Comparison of ENCODE assay signal across 1 cellular context in genomic region chr11:30322826-30323710, GRCh38.
A peak's percentile ranks its signal among the peaks of the same experiment; 100 is the strongest.
TF ChIP-seq lines count a peak whose summit lies in the region.

TSS of gene ARL14EP (plus strand) at chr11:30323104. CDS start at chr11:30330949, 7,845 bp downstream.

TF ChIP-seq in HepG2, 621 proteins besides CTCF, POLR2A, EP300 and RAD21 (continued from another document and continues in another):
- TF ChIP-seq, protein P1, sequence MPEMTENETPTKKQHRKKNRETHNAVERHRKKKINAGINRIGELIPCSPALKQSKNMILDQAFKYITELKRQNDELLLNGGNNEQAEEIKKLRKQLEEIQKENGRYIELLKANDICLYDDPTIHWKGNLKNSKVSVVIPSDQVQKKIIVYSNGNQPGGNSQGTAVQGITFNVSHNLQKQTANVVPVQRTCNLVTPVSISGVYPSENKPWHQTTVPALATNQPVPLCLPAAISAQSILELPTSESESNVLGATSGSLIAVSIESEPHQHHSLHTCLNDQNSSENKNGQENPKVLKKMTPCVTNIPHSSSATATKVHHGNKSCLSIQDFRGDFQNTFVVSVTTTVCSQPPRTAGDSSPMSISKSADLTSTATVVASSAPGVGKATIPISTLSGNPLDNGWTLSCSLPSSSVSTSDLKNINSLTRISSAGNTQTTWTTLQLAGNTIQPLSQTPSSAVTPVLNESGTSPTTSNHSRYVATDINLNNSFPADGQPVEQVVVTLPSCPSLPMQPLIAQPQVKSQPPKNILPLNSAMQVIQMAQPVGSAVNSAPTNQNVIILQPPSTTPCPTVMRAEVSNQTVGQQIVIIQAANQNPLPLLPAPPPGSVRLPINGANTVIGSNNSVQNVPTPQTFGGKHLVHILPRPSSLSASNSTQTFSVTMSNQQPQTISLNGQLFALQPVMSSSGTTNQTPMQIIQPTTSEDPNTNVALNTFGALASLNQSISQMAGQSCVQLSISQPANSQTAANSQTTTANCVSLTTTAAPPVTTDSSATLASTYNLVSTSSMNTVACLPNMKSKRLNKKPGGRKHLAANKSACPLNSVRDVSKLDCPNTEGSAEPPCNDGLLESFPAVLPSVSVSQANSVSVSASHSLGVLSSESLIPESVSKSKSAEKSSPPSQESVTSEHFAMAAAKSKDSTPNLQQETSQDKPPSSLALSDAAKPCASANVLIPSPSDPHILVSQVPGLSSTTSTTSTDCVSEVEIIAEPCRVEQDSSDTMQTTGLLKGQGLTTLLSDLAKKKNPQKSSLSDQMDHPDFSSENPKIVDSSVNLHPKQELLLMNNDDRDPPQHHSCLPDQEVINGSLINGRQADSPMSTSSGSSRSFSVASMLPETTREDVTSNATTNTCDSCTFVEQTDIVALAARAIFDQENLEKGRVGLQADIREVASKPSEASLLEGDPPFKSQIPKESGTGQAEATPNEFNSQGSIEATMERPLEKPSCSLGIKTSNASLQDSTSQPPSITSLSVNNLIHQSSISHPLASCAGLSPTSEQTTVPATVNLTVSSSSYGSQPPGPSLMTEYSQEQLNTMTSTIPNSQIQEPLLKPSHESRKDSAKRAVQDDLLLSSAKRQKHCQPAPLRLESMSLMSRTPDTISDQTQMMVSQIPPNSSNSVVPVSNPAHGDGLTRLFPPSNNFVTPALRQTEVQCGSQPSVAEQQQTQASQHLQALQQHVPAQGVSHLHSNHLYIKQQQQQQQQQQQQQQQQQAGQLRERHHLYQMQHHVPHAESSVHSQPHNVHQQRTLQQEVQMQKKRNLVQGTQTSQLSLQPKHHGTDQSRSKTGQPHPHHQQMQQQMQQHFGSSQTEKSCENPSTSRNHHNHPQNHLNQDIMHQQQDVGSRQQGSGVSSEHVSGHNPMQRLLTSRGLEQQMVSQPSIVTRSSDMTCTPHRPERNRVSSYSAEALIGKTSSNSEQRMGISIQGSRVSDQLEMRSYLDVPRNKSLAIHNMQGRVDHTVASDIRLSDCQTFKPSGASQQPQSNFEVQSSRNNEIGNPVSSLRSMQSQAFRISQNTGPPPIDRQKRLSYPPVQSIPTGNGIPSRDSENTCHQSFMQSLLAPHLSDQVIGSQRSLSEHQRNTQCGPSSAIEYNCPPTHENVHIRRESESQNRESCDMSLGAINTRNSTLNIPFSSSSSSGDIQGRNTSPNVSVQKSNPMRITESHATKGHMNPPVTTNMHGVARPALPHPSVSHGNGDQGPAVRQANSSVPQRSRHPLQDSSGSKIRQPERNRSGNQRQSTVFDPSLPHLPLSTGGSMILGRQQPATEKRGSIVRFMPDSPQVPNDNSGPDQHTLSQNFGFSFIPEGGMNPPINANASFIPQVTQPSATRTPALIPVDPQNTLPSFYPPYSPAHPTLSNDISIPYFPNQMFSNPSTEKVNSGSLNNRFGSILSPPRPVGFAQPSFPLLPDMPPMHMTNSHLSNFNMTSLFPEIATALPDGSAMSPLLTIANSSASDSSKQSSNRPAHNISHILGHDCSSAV (CRISPR knock-in tag; IDR thresholded peaks at IDR 0.05; ENCODE audit: borderline replicate concordance): no peak
- TF ChIP-seq YEATS2 (CRISPR knock-in tag; IDR thresholded peaks at IDR 0.05; ENCODE audit: borderline replicate concordance): peak; percentile 96
- no peak for TF ChIP-seq ZFP36L2 (CRISPR knock-in tag; IDR thresholded peaks at IDR 0.05)
- no peak for TF ChIP-seq U2AF2 (IDR thresholded peaks at IDR 0.05; ENCODE audit: low read depth, low read length)
- no peak; the same call in 2 of the 3 replicates for TF ChIP-seq MXI1 (IDR thresholded peaks at IDR 0.05; ENCODE audit: borderline replicate concordance, low read depth, low read length)
- TF ChIP-seq HOXA5 (CRISPR knock-in tag; IDR thresholded peaks at IDR 0.05): no peak; the same call in 1 of the 2 replicates
- peak; percentile 91; the same call in 1 of the 2 replicates for TF ChIP-seq SAFB2 (CRISPR knock-in tag; IDR thresholded peaks at IDR 0.05; ENCODE audit: borderline replicate concordance, low read depth)
- TF ChIP-seq BCL6 (CRISPR knock-in tag; IDR thresholded peaks at IDR 0.05): peak; percentile 49; the same call in 1 of the 2 replicates
- no peak for TF ChIP-seq MBNL3 (CRISPR knock-in tag; conservative IDR thresholded peaks at IDR 0.05)
- no peak for TF ChIP-seq ISX (CRISPR knock-in tag; conservative IDR thresholded peaks at IDR 0.05)
- TF ChIP-seq MATR3 (CRISPR knock-in tag; IDR thresholded peaks at IDR 0.05): no peak
- TF ChIP-seq, protein P2, sequence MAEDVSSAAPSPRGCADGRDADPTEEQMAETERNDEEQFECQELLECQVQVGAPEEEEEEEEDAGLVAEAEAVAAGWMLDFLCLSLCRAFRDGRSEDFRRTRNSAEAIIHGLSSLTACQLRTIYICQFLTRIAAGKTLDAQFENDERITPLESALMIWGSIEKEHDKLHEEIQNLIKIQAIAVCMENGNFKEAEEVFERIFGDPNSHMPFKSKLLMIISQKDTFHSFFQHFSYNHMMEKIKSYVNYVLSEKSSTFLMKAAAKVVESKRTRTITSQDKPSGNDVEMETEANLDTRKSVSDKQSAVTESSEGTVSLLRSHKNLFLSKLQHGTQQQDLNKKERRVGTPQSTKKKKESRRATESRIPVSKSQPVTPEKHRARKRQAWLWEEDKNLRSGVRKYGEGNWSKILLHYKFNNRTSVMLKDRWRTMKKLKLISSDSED (CRISPR knock-in tag; IDR thresholded peaks at IDR 0.05): no peak
- TF ChIP-seq, protein P3, sequence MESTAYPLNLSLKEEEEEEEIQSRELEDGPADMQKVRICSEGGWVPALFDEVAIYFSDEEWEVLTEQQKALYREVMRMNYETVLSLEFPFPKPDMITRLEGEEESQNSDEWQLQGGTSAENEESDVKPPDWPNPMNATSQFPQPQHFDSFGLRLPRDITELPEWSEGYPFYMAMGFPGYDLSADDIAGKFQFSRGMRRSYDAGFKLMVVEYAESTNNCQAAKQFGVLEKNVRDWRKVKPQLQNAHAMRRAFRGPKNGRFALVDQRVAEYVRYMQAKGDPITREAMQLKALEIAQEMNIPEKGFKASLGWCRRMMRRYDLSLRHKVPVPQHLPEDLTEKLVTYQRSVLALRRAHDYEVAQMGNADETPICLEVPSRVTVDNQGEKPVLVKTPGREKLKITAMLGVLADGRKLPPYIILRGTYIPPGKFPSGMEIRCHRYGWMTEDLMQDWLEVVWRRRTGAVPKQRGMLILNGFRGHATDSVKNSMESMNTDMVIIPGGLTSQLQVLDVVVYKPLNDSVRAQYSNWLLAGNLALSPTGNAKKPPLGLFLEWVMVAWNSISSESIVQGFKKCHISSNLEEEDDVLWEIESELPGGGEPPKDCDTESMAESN (CRISPR knock-in tag; conservative IDR thresholded peaks at IDR 0.05): no peak; the same call in 1 of the 2 replicates
- TF ChIP-seq, protein P4, sequence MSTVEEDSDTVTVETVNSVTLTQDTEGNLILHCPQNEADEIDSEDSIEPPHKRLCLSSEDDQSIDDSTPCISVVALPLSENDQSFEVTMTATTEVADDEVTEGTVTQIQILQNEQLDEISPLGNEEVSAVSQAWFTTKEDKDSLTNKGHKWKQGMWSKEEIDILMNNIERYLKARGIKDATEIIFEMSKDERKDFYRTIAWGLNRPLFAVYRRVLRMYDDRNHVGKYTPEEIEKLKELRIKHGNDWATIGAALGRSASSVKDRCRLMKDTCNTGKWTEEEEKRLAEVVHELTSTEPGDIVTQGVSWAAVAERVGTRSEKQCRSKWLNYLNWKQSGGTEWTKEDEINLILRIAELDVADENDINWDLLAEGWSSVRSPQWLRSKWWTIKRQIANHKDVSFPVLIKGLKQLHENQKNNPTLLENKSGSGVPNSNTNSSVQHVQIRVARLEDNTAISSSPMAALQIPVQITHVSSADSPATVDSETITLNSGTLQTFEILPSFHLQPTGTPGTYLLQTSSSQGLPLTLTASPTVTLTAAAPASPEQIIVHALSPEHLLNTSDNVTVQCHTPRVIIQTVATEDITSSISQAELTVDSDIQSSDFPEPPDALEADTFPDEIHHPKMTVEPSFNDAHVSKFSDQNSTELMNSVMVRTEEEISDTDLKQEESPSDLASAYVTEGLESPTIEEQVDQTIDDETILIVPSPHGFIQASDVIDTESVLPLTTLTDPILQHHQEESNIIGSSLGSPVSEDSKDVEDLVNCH (CRISPR knock-in tag; IDR thresholded peaks at IDR 0.05): no peak
- peak; percentile 94 for TF ChIP-seq SAP130 (CRISPR knock-in tag; IDR thresholded peaks at IDR 0.05; ENCODE audit: low read depth)
- TF ChIP-seq ZSCAN9 (CRISPR knock-in tag; IDR thresholded peaks at IDR 0.05; ENCODE audit: borderline replicate concordance): peak; percentile 74
- no peak for TF ChIP-seq ZNF3 (CRISPR knock-in tag; IDR thresholded peaks at IDR 0.05)
- 0 out of 2 replicates have a peak, but pooled peaks have one; percentile 72 for TF ChIP-seq BATF2 (CRISPR knock-in tag; IDR thresholded peaks at IDR 0.05)
- no peak for TF ChIP-seq ZKSCAN8 (CRISPR knock-in tag; IDR thresholded peaks at IDR 0.05; ENCODE audit: borderline replicate concordance)
- no peak for TF ChIP-seq ZNF562 (CRISPR knock-in tag; IDR thresholded peaks at IDR 0.05; ENCODE audit: borderline replicate concordance)
- TF ChIP-seq SKI (IDR thresholded peaks at IDR 0.05; ENCODE audit: partially characterized antibody): peak; percentile 44
- peak; percentile 77; the same call in 1 of the 2 replicates for TF ChIP-seq ZNF790 (CRISPR knock-in tag; IDR thresholded peaks at IDR 0.05; ENCODE audit: borderline replicate concordance)
- no peak; the same call in 1 of the 2 replicates for TF ChIP-seq ZNF451 (CRISPR knock-in tag; IDR thresholded peaks at IDR 0.05)
- TF ChIP-seq IRF2 (CRISPR knock-in tag; IDR thresholded peaks at IDR 0.05): peak; percentile 96
- TF ChIP-seq SIX4 (CRISPR knock-in tag; IDR thresholded peaks at IDR 0.05): no peak
- TF ChIP-seq TOPORS (CRISPR knock-in tag; IDR thresholded peaks at IDR 0.05): peak; percentile 60; the same call in 1 of the 2 replicates
- no peak for TF ChIP-seq ZNF557 (CRISPR knock-in tag; IDR thresholded peaks at IDR 0.05)
- TF ChIP-seq ZNF264 (CRISPR knock-in tag; IDR thresholded peaks at IDR 0.05): no peak; the same call in 1 of the 2 replicates
- TF ChIP-seq GATAD2A (CRISPR knock-in tag; IDR thresholded peaks at IDR 0.05): no peak
- no peak for TF ChIP-seq STAG1 (CRISPR knock-in tag; IDR thresholded peaks at IDR 0.05)
- TF ChIP-seq HDAC6 (IDR thresholded peaks at IDR 0.05; ENCODE audit: low read depth, low read length): no peak
- no peak for TF ChIP-seq ZNF484 (CRISPR knock-in tag; IDR thresholded peaks at IDR 0.05; ENCODE audit: borderline replicate concordance, low read depth)
- peak; percentile 89; the same call in 1 of the 2 replicates for TF ChIP-seq NFKB2 (CRISPR knock-in tag; IDR thresholded peaks at IDR 0.05; ENCODE audit: borderline replicate concordance)
- peak; percentile 72; the same call in 1 of the 2 replicates for TF ChIP-seq ZNF589 (CRISPR knock-in tag; conservative IDR thresholded peaks at IDR 0.05)
- peak; percentile 67 for TF ChIP-seq FOSL2 (CRISPR knock-in tag; IDR thresholded peaks at IDR 0.05)
- TF ChIP-seq TOE1 (CRISPR knock-in tag; IDR thresholded peaks at IDR 0.05): peak; percentile 75; the same call in 1 of the 2 replicates
- TF ChIP-seq ZNF749 (CRISPR knock-in tag; IDR thresholded peaks at IDR 0.05; ENCODE audit: borderline replicate concordance): no peak; the same call in 1 of the 2 replicates
- TF ChIP-seq, protein P5, sequence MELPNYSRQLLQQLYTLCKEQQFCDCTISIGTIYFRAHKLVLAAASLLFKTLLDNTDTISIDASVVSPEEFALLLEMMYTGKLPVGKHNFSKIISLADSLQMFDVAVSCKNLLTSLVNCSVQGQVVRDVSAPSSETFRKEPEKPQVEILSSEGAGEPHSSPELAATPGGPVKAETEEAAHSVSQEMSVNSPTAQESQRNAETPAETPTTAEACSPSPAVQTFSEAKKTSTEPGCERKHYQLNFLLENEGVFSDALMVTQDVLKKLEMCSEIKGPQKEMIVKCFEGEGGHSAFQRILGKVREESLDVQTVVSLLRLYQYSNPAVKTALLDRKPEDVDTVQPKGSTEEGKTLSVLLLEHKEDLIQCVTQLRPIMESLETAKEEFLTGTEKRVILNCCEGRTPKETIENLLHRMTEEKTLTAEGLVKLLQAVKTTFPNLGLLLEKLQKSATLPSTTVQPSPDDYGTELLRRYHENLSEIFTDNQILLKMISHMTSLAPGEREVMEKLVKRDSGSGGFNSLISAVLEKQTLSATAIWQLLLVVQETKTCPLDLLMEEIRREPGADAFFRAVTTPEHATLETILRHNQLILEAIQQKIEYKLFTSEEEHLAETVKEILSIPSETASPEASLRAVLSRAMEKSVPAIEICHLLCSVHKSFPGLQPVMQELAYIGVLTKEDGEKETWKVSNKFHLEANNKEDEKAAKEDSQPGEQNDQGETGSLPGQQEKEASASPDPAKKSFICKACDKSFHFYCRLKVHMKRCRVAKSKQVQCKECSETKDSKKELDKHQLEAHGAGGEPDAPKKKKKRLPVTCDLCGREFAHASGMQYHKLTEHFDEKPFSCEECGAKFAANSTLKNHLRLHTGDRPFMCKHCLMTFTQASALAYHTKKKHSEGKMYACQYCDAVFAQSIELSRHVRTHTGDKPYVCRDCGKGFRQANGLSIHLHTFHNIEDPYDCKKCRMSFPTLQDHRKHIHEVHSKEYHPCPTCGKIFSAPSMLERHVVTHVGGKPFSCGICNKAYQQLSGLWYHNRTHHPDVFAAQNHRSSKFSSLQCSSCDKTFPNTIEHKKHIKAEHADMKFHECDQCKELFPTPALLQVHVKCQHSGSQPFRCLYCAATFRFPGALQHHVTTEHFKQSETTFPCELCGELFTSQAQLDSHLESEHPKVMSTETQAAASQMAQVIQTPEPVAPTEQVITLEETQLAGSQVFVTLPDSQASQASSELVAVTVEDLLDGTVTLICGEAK (IDR thresholded peaks at IDR 0.05): peak; percentile 29; the same call in 1 of the 2 replicates
- TF ChIP-seq, protein P5 (CRISPR knock-in tag; IDR thresholded peaks at IDR 0.05): peak; percentile 84
